ENCODE assay signal across 23 cellular contexts in genomic region chr1:234170622-234171021, GRCh38.
DNase-seq lines count a peak whose midpoint lies in the region; ATAC-seq and TF ChIP-seq lines count a peak whose summit lies in the region.
"Had no signal": no experiment of that assay in that cellular context is flagged by ENCODE, and none has a peak within 500 bp of the region (broad histone marks: within the 10 kb centered on the region; RNA-seq: fewer than 3 reads in every experiment).

No MANE protein-coding gene starts in this region.

- ATAC-seq in upper lobe of right lung: peak; percentile 30
- no peak for ATAC-seq in HG02981 (IDR thresholded peaks at IDR 0.05; ENCODE audit: unreplicated experiment)
- ATAC-seq: GM23338, mucosa of descending colon had no signal

- WGBS in transverse colon (ENCODE audit: low coverage in 1 of 2), 2 donors: 61% methylated on average over 7 of the region's 7 CpGs; no CpG with 5 or more reads in 1 of the 2 donors

- TF ChIP-seq POLR2A in transverse colon (IDR thresholded peaks at IDR 0.05): no peak

- no peak for TF ChIP-seq EP300 in transverse colon (IDR thresholded peaks at IDR 0.05; ENCODE audit: low read depth)

- H3K36me3 ChIP-seq in upper lobe of right lung (no peaks in the 10 kb centered on the region), transverse colon (no peaks in the 10 kb centered on the region)
- H3K36me3 ChIP-seq: neural progenitor cell, tibial nerve had no signal

- H3K36me3 Mint-ChIP-seq in activated naive CD8-positive, alpha-beta T cell treated with anti-CD3 and anti-CD28 coated beads for 36 hours: no peaks in the 10 kb centered on the region
- H3K36me3 Mint-ChIP-seq: CD4-positive, CD25-positive, alpha-beta regulatory T cell; neural progenitor cell had no signal

- H3K9me3 Mint-ChIP-seq in activated naive CD8-positive, alpha-beta T cell treated with anti-CD3 and anti-CD28 coated beads for 36 hours: no peaks in the 10 kb centered on the region
- H3K9me3 Mint-ChIP-seq: GM23338; neural progenitor cell; stimulated activated naive CD8-positive, alpha-beta T cell treated with anti-CD3 and anti-CD28 coated beads, Interleukin-15, Interleukin-2, amounts not matched to agents 100 ng/mL and 50 ng/mL, for 24 hours had no signal

- H3K27ac Mint-ChIP-seq in activated naive CD8-positive, alpha-beta T cell treated with anti-CD3 and anti-CD28 coated beads for 36 hours: peak overlapping the region; percentile 72
- H3K27ac Mint-ChIP-seq: GM23338; neural progenitor cell; progenitor cell of endocrine pancreas; stimulated activated naive CD8-positive, alpha-beta T cell treated with anti-CD3 and anti-CD28 coated beads, Interleukin-15, Interleukin-2, amounts not matched to agents 100 ng/mL and 50 ng/mL, for 24 hours had no signal

- H3K4me1 ChIP-seq in upper lobe of right lung (no peaks in the 10 kb centered on the region), transverse colon (no peaks in the 10 kb centered on the region)
- H3K4me1 ChIP-seq: neural progenitor cell, tibial nerve had no signal

- H3K9me3 ChIP-seq in upper lobe of right lung (no peaks in the 10 kb centered on the region), transverse colon (no peaks in the 10 kb centered on the region)
- H3K9me3 ChIP-seq: mucosa of descending colon, tibial nerve had no signal

- H3K27me3 ChIP-seq in upper lobe of right lung (no peaks in the 10 kb centered on the region), transverse colon (no peaks in the 10 kb centered on the region)
- H3K27me3 ChIP-seq: neural progenitor cell, tibial nerve had no signal

- DNase-seq in stimulated activated CD4-positive, alpha-beta T cell treated with anti-CD3 and anti-CD28 coated beads, Interleukin-15, amount 100 ng/mL, for 24 hours: peak; percentile 20
- DNase-seq in stimulated activated CD4-positive, alpha-beta T cell treated with anti-CD3 and anti-CD28 coated beads, Interleukin-2, amount 100 ng/mL, for 48 hours: no peak
- peak; percentile 35 for DNase-seq in SKM-1 treated with dmso at 0.1 percent for 144 hours (lab: John Stamatoyannopoulos, UW; ENCODE audit: unreplicated experiment)
- peak; percentile 29 for DNase-seq in activated naive CD8-positive, alpha-beta T cell treated with anti-CD3 and anti-CD28 coated beads for 36 hours
- no peak for DNase-seq in upper lobe of right lung
- no peak for DNase-seq in transverse colon
- DNase-seq in NAMALWA (ENCODE audit: low spot score): no peak
- DNase-seq: activated effector memory CD4-positive, alpha-beta T cell treated with anti-CD3 and anti-CD28 coated beads, Interleukin-2, amount 50 U/mL, for 16 hours; anterior cingulate cortex; foreskin fibroblast; hippocampal formation; mucosa of descending colon; NCI-H1436 treated with DMSO at 0.1 percent for 48 hours; NCI-H524; SIG-M5 had no signal

- intact Hi-C loops in upper lobe of right lung (cut with DNase I) (no loop called here), transverse colon (cut with DNase I; ENCODE audit: low total_unique reads) (no loop called here)

- peak overlapping the region; percentile 55 for H3K4me3 Mint-ChIP-seq in activated naive CD8-positive, alpha-beta T cell treated with anti-CD3 and anti-CD28 coated beads for 36 hours
- H3K4me3 Mint-ChIP-seq: GM23338; neural progenitor cell; stimulated activated naive CD8-positive, alpha-beta T cell treated with anti-CD3 and anti-CD28 coated beads, Interleukin-15, Interleukin-2, amounts not matched to agents 100 ng/mL and 50 ng/mL, for 24 hours had no signal

- peaks cover 19% of the 10 kb centered on the region for H3K4me1 Mint-ChIP-seq in activated naive CD8-positive, alpha-beta T cell treated with anti-CD3 and anti-CD28 coated beads for 36 hours
- H3K4me1 Mint-ChIP-seq: GM23338 had no signal

- peaks cover 5% of the 10 kb centered on the region for H3K27me3 Mint-ChIP-seq in activated naive CD8-positive, alpha-beta T cell treated with anti-CD3 and anti-CD28 coated beads for 36 hours
- H3K27me3 Mint-ChIP-seq: CD4-positive, CD25-positive, alpha-beta regulatory T cell had no signal

- TF ChIP-seq CTCF in upper lobe of right lung (IDR thresholded peaks at IDR 0.05) (no peak), transverse colon (IDR thresholded peaks at IDR 0.05) (no peak)

- H3K27ac ChIP-seq in upper lobe of right lung (no peak overlapping the region), transverse colon (no peak overlapping the region)
- H3K27ac ChIP-seq: epithelial cell of prostate, neural progenitor cell, tibial nerve had no signal

- H3K4me3 ChIP-seq in upper lobe of right lung (no peak overlapping the region), transverse colon (no peak overlapping the region)
- H3K4me3 ChIP-seq: GM23338, mucosa of descending colon, neural progenitor cell, tibial nerve had no signal

- in situ Hi-C loops in transverse colon (cut with MboI; ENCODE audit: low pct_ligation_motif_present in 1 of 4, low pct_unique_long_range_greater_than_20kb in 1 of 4, low sequenced_read_pairs in 3 of 4): no loop called here

Comparison
In these comparisons a context has a peak if more than half of its experiments do, and no peak if none do; other contexts are left out.
1. DNase-seq: peak in stimulated activated CD4-positive, alpha-beta T cell treated with anti-CD3 and anti-CD28 coated beads, Interleukin-15, amount 100 ng/mL, for 24 hours (single experiment), SKM-1 treated with dmso at 0.1 percent for 144 hours (single experiment) and activated naive CD8-positive, alpha-beta T cell treated with anti-CD3 and anti-CD28 coated beads for 36 hours (single experiment); none in stimulated activated CD4-positive, alpha-beta T cell treated with anti-CD3 and anti-CD28 coated beads, Interleukin-2, amount 100 ng/mL, for 48 hours (0 of 2), upper lobe of right lung (single experiment), transverse colon (single experiment) and NAMALWA (single experiment).